ENCODE assay signal across 8 cellular contexts in the genomic region with DNA sequence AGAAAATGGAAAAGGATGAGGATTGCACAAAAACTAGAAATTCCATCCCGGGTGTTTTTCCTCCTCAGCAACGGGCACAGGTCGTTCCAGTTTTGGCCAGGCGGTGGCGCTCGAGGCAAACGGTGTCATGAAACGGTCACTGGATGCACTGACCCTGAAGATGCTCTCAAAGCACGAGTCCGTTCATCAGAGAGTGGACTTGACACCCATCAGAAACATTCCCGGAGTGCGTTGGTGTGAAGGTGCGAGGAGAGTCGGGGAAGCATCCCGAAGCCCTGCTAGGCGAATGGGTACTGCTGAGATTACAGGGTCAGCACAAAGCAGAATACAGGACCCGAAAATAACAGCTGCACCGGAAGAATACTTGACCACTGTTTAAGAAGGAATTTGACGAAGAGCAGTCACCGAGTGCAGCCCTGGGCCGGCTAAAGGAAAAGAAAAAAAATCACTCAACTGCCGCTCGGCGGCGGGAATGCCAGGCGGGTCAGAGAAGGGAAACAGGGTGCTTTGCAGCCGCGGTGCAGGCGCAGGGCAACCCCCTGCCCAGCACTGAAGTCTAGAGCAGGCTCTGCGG.
DNase-seq lines count a peak whose midpoint lies in the region; ATAC-seq and TF ChIP-seq lines count a peak whose summit lies in the region.

No MANE protein-coding gene starts in this region.

- POLR2A ChIA-PET in RWPE1 (lab: Yijun Ruan, JAX; ENCODE audit: low non-redundant PET), result no interaction called here

- peak; percentile 20 for DNase-seq in DMS114 treated with DMSO at 0.1 percent for 48 hours (lab: John Stamatoyannopoulos, UW; ENCODE audit: unreplicated experiment)
- DNase-seq in Karpas-422, result peak; percentile 79
- peak; percentile 66 for DNase-seq in RWPE1 (ENCODE audit: low spot score)
- peak; percentile 92 for DNase-seq in activated effector memory CD4-positive, alpha-beta T cell treated with anti-CD3 and anti-CD28 coated beads, Interleukin-2, amount 50 U/mL, for 16 hours
- DNase-seq in fibroblast of the conjunctiva (ENCODE audit: low read depth), result peak; percentile 74

- no peaks in the 10 kb centered on the region for H3K36me3 Mint-ChIP-seq in nephron (ENCODE audit: low read depth)
- no peaks in the 10 kb centered on the region for H3K36me3 Mint-ChIP-seq in stimulated activated memory B cell treated with anti-CD40 and anti-IgM and Interleukin-4, amounts not matched to agents 10 μg/mL and 1 μg/mL and 100 μg/mL, for 72 hours

- H3K4me3 Mint-ChIP-seq in nephron, result peak overlapping the region; percentile 85 to 86 (median 86)
- peak overlapping the region; percentile 47 for H3K4me3 Mint-ChIP-seq in stimulated activated memory B cell treated with anti-CD40 and anti-IgM and Interleukin-4, amounts not matched to agents 10 μg/mL and 1 μg/mL and 100 μg/mL, for 72 hours

- peaks cover 12% of the 10 kb centered on the region for H3K27me3 Mint-ChIP-seq in nephron (ENCODE audit: low read depth)
- peaks cover 35% of the 10 kb centered on the region for H3K27me3 Mint-ChIP-seq in stimulated activated memory B cell treated with anti-CD40 and anti-IgM and Interleukin-4, amounts not matched to agents 10 μg/mL and 1 μg/mL and 100 μg/mL, for 72 hours

- no peaks in the 10 kb centered on the region for H4K20me1 ChIP-seq in Karpas-422 (ENCODE audit: insufficient read depth, low read depth, low read length)

- peaks cover 9% of the 10 kb centered on the region for H3K4me1 ChIP-seq in Karpas-422 (ENCODE audit: low read length)

- TF ChIP-seq CTCF in RWPE1 (conservative IDR thresholded peaks at IDR 0.05; ENCODE audit: low read depth) (peak; percentile 92), nephron (IDR thresholded peaks at IDR 0.05; ENCODE audit: unreplicated experiment in 3 of 3) (peak; percentile 92 to 96 (median 95))

- H3K9me2 ChIP-seq in Karpas-422 (replicated peaks; ENCODE audit: insufficient read depth, low read length), result no peaks in the 10 kb centered on the region

- CTCF ChIA-PET in RWPE1 (lab: Yijun Ruan, JAX), result interaction anchor here (0.6 to 1.3 kb wide), 6 partner anchors 8 to 403 kb away, joined by 3 to 5 read pairs (median 4); no protein-coding TSS in a partner anchor

- H3K27ac Mint-ChIP-seq in nephron, result peak overlapping the region in 2 of 3 experiments; percentile 23 to 59
- no peak overlapping the region for H3K27ac Mint-ChIP-seq in stimulated activated memory B cell treated with anti-CD40 and anti-IgM and Interleukin-4, amounts not matched to agents 10 μg/mL and 1 μg/mL and 100 μg/mL, for 72 hours

- H3K4me1 Mint-ChIP-seq in nephron, result peaks cover 15% of the 10 kb centered on the region
- H3K4me1 Mint-ChIP-seq in stimulated activated memory B cell treated with anti-CD40 and anti-IgM and Interleukin-4, amounts not matched to agents 10 μg/mL and 1 μg/mL and 100 μg/mL, for 72 hours, result peaks cover 9% of the 10 kb centered on the region

- H2AFZ ChIP-seq in Karpas-422 (ENCODE audit: low read length), result no peak overlapping the region

- peak; percentile 48 for ATAC-seq in stimulated activated memory B cell treated with anti-CD40 and anti-IgM and Interleukin-4, amounts not matched to agents 10 μg/mL and 1 μg/mL and 100 μg/mL, for 72 hours
- no peak for ATAC-seq in HG03432 (IDR thresholded peaks at IDR 0.05; ENCODE audit: unreplicated experiment)

- no peaks in the 10 kb centered on the region for H3K9me3 ChIP-seq in Karpas-422 (ENCODE audit: low read length)

- no peaks in the 10 kb centered on the region for H3K27me3 ChIP-seq in Karpas-422 (ENCODE audit: low read length)

- H3K36me3 ChIP-seq in Karpas-422 (ENCODE audit: insufficient read depth, low read length), result no peaks in the 10 kb centered on the region

- H3K9me3 Mint-ChIP-seq in nephron, result no peaks in the 10 kb centered on the region
- H3K9me3 Mint-ChIP-seq in stimulated activated memory B cell treated with anti-CD40 and anti-IgM and Interleukin-4, amounts not matched to agents 10 μg/mL and 1 μg/mL and 100 μg/mL, for 72 hours, result no peaks in the 10 kb centered on the region

- H3K4me3 ChIP-seq in Karpas-422 (ENCODE audit: low read length), result no peak overlapping the region

- H3K27ac ChIP-seq in Karpas-422 (ENCODE audit: low read length), result no peak overlapping the region
- H3K27ac ChIP-seq in RWPE1, result peak overlapping the region; percentile 27

- H3K9ac ChIP-seq in Karpas-422 (ENCODE audit: low read length), result no peak overlapping the region

- no peaks in the 10 kb centered on the region for H3K79me2 ChIP-seq in Karpas-422 (ENCODE audit: low read length)

- peak overlapping the region; percentile 23 for H3K4me2 ChIP-seq in Karpas-422 (ENCODE audit: low read depth, low read length, poor library complexity, severe bottlenecking)

Comparison
In these comparisons a context has a peak if more than half of its experiments do, and no peak if none do; other contexts are left out.
1. DNase-seq: peak in every context shown above with its lines; median percentile 92 in activated effector memory CD4-positive, alpha-beta T cell treated with anti-CD3 and anti-CD28 coated beads, Interleukin-2, amount 50 U/mL, for 16 hours; 79 in Karpas-422; 74 in fibroblast of the conjunctiva; 66 in RWPE1; 20 in DMS114 treated with DMSO at 0.1 percent for 48 hours.